1 cellular context compared by ENCODE assay signal in the genomic region with DNA sequence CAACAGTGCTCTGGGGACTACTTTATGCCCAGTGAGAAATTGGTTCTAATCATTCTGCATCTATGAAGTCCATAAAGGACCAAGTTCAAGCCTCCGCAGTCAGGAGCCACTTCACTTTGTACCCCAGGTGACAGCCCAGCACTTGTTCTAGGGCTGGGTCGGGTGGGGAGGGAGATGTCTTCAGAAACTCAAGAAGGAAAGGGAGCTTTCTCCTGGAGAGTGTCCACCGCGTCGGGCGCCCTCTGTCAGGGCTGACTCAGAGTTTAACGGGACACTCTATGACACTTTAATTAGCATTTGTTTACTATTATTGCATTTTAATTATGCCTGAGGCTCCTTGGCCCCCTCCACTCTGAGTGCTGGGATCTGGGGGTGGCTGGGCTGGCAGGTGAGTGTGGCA.
TF ChIP-seq lines count a peak whose summit lies in the region.

No MANE protein-coding gene starts in this region.

TF ChIP-seq in HepG2, 621 proteins besides CTCF, POLR2A, EP300 and RAD21 (continued from another document):
- TF ChIP-seq, protein P1, sequence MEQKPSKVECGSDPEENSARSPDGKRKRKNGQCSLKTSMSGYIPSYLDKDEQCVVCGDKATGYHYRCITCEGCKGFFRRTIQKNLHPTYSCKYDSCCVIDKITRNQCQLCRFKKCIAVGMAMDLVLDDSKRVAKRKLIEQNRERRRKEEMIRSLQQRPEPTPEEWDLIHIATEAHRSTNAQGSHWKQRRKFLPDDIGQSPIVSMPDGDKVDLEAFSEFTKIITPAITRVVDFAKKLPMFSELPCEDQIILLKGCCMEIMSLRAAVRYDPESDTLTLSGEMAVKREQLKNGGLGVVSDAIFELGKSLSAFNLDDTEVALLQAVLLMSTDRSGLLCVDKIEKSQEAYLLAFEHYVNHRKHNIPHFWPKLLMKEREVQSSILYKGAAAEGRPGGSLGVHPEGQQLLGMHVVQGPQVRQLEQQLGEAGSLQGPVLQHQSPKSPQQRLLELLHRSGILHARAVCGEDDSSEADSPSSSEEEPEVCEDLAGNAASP (CRISPR knock-in tag; IDR thresholded peaks at IDR 0.05; ENCODE audit: borderline replicate concordance), result no peak
- TF ChIP-seq, protein P2, sequence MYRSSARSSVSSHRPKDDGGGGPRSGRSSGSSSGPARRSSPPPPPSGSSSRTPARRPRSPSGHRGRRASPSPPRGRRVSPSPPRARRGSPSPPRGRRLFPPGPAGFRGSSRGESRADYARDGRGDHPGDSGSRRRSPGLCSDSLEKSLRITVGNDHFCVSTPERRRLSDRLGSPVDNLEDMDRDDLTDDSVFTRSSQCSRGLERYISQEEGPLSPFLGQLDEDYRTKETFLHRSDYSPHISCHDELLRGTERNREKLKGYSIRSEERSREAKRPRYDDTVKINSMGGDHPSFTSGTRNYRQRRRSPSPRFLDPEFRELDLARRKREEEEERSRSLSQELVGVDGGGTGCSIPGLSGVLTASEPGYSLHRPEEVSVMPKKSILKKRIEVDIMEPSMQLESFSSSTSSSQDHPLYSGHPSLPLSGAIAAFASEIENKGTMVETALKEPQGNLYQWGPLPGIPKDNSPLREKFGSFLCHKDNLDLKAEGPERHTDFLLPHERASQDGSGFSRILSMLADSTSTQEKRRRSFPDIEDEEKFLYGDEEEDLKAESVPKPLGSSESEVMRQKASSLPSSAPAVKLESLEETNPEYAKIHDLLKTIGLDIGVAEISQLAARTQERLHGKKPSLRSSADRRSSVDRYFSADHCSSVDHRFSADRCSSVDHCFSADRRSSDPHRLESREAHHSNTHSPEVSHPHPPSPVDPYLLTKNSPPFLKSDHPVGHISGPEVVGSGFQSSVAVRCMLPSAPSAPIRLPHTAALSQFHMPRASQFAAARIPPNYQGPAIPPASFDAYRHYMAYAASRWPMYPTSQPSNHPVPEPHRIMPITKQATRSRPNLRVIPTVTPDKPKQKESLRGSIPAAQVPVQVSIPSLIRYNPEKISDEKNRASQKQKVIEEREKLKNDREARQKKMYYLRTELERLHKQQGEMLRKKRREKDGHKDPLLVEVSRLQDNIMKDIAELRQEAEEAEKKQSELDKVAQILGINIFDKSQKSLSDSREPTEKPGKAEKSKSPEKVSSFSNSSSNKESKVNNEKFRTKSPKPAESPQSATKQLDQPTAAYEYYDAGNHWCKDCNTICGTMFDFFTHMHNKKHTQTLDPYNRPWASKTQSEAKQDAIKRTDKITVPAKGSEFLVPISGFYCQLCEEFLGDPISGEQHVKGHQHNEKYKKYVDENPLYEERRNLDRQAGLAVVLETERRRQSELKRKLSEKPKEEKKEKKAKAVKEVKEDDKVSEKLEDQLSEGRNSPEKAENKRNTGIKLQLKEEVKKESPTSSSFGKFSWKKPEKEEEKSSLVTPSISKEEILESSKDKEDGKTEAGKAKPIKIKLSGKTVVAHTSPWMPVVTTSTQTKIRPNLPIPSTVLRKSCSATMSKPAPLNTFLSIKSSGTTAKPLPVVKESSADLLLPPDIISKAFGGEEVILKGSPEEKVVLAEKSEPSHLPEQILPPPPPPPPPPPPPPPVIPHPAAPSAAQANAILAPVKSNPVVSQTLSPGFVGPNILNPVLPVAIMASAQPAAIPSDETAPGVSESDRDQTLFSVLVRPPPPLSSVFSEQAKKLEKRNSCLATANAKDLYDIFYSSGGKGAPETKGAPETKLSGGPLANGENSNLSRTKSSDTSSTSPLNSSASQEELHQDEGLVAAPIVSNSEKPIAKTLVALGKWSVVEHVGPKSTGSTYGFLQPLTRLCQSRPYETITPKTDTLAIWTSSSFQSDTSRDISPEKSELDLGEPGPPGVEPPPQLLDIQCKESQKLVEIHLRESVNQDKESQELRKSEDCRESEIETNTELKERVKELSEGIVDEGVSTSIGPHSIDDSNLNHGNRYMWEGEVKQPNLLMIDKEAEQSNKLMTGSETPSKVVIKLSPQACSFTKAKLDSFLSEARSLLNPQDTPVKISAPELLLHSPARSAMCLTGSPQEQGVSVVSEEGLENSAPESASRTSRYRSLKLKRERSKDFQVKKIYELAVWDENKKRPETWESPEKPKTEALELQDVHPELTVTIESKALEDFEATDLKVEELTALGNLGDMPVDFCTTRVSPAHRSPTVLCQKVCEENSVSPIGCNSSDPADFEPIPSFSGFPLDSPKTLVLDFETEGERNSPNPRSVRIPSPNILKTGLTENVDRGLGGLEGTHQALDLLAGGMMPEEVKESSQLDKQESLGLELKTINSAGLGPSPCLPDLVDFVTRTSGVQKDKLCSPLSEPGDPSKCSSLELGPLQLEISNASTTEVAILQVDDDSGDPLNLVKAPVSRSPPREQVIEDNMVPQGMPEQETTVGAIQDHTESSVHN (CRISPR knock-in tag; IDR thresholded peaks at IDR 0.05), result no peak
- TF ChIP-seq, protein P3, sequence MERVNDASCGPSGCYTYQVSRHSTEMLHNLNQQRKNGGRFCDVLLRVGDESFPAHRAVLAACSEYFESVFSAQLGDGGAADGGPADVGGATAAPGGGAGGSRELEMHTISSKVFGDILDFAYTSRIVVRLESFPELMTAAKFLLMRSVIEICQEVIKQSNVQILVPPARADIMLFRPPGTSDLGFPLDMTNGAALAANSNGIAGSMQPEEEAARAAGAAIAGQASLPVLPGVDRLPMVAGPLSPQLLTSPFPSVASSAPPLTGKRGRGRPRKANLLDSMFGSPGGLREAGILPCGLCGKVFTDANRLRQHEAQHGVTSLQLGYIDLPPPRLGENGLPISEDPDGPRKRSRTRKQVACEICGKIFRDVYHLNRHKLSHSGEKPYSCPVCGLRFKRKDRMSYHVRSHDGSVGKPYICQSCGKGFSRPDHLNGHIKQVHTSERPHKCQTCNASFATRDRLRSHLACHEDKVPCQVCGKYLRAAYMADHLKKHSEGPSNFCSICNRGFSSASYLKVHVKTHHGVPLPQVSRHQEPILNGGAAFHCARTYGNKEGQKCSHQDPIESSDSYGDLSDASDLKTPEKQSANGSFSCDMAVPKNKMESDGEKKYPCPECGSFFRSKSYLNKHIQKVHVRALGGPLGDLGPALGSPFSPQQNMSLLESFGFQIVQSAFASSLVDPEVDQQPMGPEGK (CRISPR knock-in tag; IDR thresholded peaks at IDR 0.05), result no peak
- TF ChIP-seq, protein P4, sequence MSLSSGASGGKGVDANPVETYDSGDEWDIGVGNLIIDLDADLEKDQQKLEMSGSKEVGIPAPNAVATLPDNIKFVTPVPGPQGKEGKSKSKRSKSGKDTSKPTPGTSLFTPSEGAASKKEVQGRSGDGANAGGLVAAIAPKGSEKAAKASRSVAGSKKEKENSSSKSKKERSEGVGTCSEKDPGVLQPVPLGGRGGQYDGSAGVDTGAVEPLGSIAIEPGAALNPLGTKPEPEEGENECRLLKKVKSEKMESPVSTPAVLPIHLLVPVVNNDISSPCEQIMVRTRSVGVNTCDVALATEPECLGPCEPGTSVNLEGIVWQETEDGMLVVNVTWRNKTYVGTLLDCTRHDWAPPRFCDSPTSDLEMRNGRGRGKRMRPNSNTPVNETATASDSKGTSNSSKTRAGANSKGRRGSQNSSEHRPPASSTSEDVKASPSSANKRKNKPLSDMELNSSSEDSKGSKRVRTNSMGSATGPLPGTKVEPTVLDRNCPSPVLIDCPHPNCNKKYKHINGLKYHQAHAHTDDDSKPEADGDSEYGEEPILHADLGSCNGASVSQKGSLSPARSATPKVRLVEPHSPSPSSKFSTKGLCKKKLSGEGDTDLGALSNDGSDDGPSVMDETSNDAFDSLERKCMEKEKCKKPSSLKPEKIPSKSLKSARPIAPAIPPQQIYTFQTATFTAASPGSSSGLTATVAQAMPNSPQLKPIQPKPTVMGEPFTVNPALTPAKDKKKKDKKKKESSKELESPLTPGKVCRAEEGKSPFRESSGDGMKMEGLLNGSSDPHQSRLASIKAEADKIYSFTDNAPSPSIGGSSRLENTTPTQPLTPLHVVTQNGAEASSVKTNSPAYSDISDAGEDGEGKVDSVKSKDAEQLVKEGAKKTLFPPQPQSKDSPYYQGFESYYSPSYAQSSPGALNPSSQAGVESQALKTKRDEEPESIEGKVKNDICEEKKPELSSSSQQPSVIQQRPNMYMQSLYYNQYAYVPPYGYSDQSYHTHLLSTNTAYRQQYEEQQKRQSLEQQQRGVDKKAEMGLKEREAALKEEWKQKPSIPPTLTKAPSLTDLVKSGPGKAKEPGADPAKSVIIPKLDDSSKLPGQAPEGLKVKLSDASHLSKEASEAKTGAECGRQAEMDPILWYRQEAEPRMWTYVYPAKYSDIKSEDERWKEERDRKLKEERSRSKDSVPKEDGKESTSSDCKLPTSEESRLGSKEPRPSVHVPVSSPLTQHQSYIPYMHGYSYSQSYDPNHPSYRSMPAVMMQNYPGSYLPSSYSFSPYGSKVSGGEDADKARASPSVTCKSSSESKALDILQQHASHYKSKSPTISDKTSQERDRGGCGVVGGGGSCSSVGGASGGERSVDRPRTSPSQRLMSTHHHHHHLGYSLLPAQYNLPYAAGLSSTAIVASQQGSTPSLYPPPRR (CRISPR knock-in tag; IDR thresholded peaks at IDR 0.05; ENCODE audit: borderline replicate concordance), result no peak
- TF ChIP-seq PLRG1 (conservative IDR thresholded peaks at IDR 0.05) (no peak), GTF3A (CRISPR knock-in tag; conservative IDR thresholded peaks at IDR 0.05) (no peak), IRF2 (CRISPR knock-in tag; IDR thresholded peaks at IDR 0.05) (no peak)
TF ChIP-seq in HepG2: peak in this region for 0.
